In genomic region chr17:4073983-4074830, GRCh38 we compare ENCODE assay signal across 8 cellular contexts.
DNase-seq lines count a peak whose midpoint lies in the region; ATAC-seq and TF ChIP-seq lines count a peak whose summit lies in the region.

No MANE protein-coding gene starts in this region.

- no peaks in the 10 kb centered on the region for H3K9me3 Mint-ChIP-seq in activated T-cell treated with anti-CD3 and anti-CD28 coated beads, Interleukin-2, amount 50 U/mL, for 72 hours

- peak overlapping the region; percentile 36 for H3K27ac Mint-ChIP-seq in activated T-cell treated with anti-CD3 and anti-CD28 coated beads, Interleukin-2, amount 50 U/mL, for 72 hours

- peaks cover 42% of the 10 kb centered on the region for H3K4me1 ChIP-seq in body of pancreas

- intact Hi-C loops in body of pancreas (cut with DNase I), result loop anchor here (10.0 kb wide), 1 partner anchor 159 kb away; the partner anchor contains the start of gene P2RX1

- TF ChIP-seq CTCF in body of pancreas (IDR thresholded peaks at IDR 0.05) (no peak), omental fat pad (IDR thresholded peaks at IDR 0.05) (no peak)

- DNase-seq in activated T-cell treated with anti-CD3 and anti-CD28 coated beads, Interleukin-2, amount 50 U/mL, for 72 hours, result no peak
- DNase-seq in activated T-cell treated with anti-CD3 and anti-CD28 coated beads, Interleukin-2, amount 50 U/mL, for 48 hours, result no peak
- DNase-seq in body of pancreas, result peak in 1 of 4 donors; percentile 37
- no peak for DNase-seq in omental fat pad (ENCODE audit: low spot score)
- DNase-seq in mesenteric fat pad (ENCODE audit: low spot score), result no peak
- DNase-seq in NCI-H510A treated with DMSO at 0.1 percent for 48 hours (lab: John Stamatoyannopoulos, UW), result no peak

- no peak overlapping the region for H3K4me3 Mint-ChIP-seq in activated T-cell treated with anti-CD3 and anti-CD28 coated beads, Interleukin-2, amount 50 U/mL, for 72 hours

- no peaks in the 10 kb centered on the region for H3K27me3 ChIP-seq in body of pancreas

- TF ChIP-seq POLR2A in body of pancreas (IDR thresholded peaks at IDR 0.05), result no peak

- no peak for ATAC-seq in activated T-cell treated with anti-CD3 and anti-CD28 coated beads, Interleukin-2, amount 50 U/mL, for 72 hours (replicated peaks in 1 of 2)
- ATAC-seq in HG03135 (IDR thresholded peaks at IDR 0.05; ENCODE audit: unreplicated experiment) (peak; percentile 87), body of pancreas (peak; percentile 15), omental fat pad (ENCODE audit: low FRiP score) (no peak)

- H3K36me3 ChIP-seq in body of pancreas (replicated peaks in 1 of 2; ENCODE audit: insufficient read depth in 1 of 2, low read depth in 2 of 2), result peaks cover 0 to 24% of the 10 kb centered on the region in 2 donors

- H3K4me1 Mint-ChIP-seq in activated T-cell treated with anti-CD3 and anti-CD28 coated beads, Interleukin-2, amount 50 U/mL, for 72 hours (ENCODE audit: low read depth), result no peaks in the 10 kb centered on the region

- H3K4me3 ChIP-seq in body of pancreas, result no peak overlapping the region

- H3K27me3 Mint-ChIP-seq in activated T-cell treated with anti-CD3 and anti-CD28 coated beads, Interleukin-2, amount 50 U/mL, for 72 hours (ENCODE audit: low read depth), result no peaks in the 10 kb centered on the region

- peak overlapping the region in 3 of 4 donors; percentile 50 to 53 (median 50) for H3K27ac ChIP-seq in body of pancreas
- peak overlapping the region; percentile 33 for H3K27ac ChIP-seq in temporal lobe (ENCODE audit: low read depth, low read length)

- 59 to 62% methylated on average over 20 to 23 of the region's 23 CpGs for WGBS in body of pancreas, 2 donors

- no peaks in the 10 kb centered on the region for H3K9me3 ChIP-seq in body of pancreas

- peaks cover 13 to 25% of the 10 kb centered on the region in 2 donors for H3K36me3 Mint-ChIP-seq in activated T-cell treated with anti-CD3 and anti-CD28 coated beads, Interleukin-2, amount 50 U/mL, for 72 hours (ENCODE audit: insufficient read depth in 2 of 2)

Comparison
In these comparisons a context has a peak if more than half of its experiments do, and no peak if none do; other contexts are left out.
1. ATAC-seq: peak in HG03135 (single experiment) and body of pancreas (single experiment); none in activated T-cell treated with anti-CD3 and anti-CD28 coated beads, Interleukin-2, amount 50 U/mL, for 72 hours (0 of 2) and omental fat pad (single experiment).